In genomic region chr17:44024271-44024663, GRCh38 we compare ENCODE assay signal across 2 cellular contexts.
TF ChIP-seq lines count a peak whose summit lies in the region.

No MANE protein-coding gene starts in this region.

TF ChIP-seq in H1, 55 proteins besides CTCF, POLR2A, EP300 and RAD21:
- no peak for TF ChIP-seq KDM5A (IDR thresholded peaks at IDR 0.05; ENCODE audit: low read length)
- no peak for TF ChIP-seq SAP30 (IDR thresholded peaks at IDR 0.05; ENCODE audit: insufficient read depth, insufficient replicate concordance, low read length)
- TF ChIP-seq SUZ12 (IDR thresholded peaks at IDR 0.05; ENCODE audit: low read length) = 0 out of 2 replicates have a peak, but pooled peaks have one; percentile 28

TF ChIP-seq in GM23338, 12 proteins besides CTCF, POLR2A, EP300 and RAD21:
- TF ChIP-seq EZH2phosphoT487 (IDR thresholded peaks at IDR 0.05; ENCODE audit: unreplicated experiment) = no peak
